Comparison of ENCODE assay signal across 8 cellular contexts in the genomic region with DNA sequence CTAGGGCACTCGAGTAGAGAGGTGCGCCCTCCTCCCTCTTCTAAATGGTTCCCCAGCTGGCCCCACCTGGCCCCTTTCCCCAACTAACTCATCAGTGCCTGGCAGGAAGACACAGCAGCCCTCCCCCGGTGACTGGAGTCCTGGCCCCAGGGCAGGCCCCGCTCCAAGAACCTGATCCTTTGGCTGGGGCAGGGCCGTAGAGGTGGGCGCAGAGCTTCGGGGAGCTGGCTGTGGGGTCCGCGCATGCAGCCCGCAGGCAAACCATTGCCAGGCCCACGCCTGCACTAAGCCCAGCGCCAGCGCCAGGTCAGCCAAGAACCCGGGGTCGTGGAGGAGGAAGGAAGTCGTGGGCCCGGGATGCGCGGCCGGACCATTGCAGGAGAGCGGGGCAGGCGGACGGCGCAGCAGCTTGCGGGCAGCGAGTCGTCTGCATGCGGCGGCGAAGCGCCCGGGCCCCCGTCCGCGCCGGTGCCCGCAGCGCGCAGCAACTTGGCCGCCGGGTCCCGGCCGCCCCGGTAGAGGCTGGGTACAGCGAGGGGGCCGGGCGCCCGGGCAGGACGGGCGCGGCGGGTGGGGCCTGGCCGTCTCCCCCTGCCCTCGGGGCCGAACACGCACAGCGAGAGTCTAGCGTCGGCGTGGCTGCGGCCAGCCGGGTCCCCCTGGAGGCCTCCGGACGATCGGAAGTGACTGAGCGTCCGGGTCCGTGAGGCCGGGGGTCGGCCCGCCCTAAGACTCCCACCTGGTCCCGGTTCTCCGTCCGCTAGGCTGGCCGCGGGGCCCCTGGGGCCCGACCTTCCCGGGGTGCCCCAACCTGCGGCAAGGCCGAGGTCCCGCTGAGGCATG. TPM values are rescaled to one million over a fixed set of nuclear protein-coding genes. Genes with fewer than 3 reads are reported as not detected.
DNase-seq lines count a peak whose midpoint lies in the region; ATAC-seq, FAIRE-seq and TF ChIP-seq lines count a peak whose summit lies in the region.

No MANE protein-coding gene starts in this region.

- DNase-seq in activated CD8-positive, alpha-beta memory T cell treated with anti-CD3 and anti-CD28 coated beads, Interleukin-2, amount 10 ng/mL, durations not matched to agents 7 days and 5 days = no peak
- DNase-seq in activated CD8-positive, alpha-beta memory T cell treated with anti-CD3 and anti-CD28 coated beads, Interleukin-2, amount 50 U/mL, for 4 hours = no peak
- DNase-seq in K562 (ENCODE audit: extremely low read depth in 1 of 4, low spot score in 3 of 4) (no peak), lower lobe of right lung (no peak), transverse colon (no peak), NCI-H1092 treated with DMSO at 0.1 percent for 48 hours (lab: John Stamatoyannopoulos, UW) (no peak)

- H3K27me3 ChIP-seq in K562 (ENCODE audit: control insufficient read depth in 2 of 2, insufficient read depth in 2 of 2, low read length in 2 of 2) (no peaks in the 10 kb centered on the region), lower lobe of right lung (ENCODE audit: low read depth) (no peaks in the 10 kb centered on the region), transverse colon (no peaks in the 10 kb centered on the region)

- H3K79me2 ChIP-seq in K562 (ENCODE audit: control insufficient read depth, insufficient read depth, low read length) = peaks cover 30% of the 10 kb centered on the region

- H3K4me1 ChIP-seq in K562 (replicated peaks in 1 of 2; ENCODE audit: control insufficient read depth in 2 of 2, insufficient read depth in 2 of 2, low read length in 2 of 2) (peaks cover 9 to 77% of the 10 kb centered on the region in 2 experiments), lower lobe of right lung (peaks cover 47% of the 10 kb centered on the region), transverse colon (peaks cover 24 to 48% (median 42%) of the 10 kb centered on the region in 4 donors)

- TF ChIP-seq POLR2A in K562 (conservative IDR thresholded peaks at IDR 0.05) (no peak), transverse colon (IDR thresholded peaks at IDR 0.05) (no peak)

- peak overlapping the region; percentile 95 for H3K4me3 Mint-ChIP-seq in activated CD8-positive, alpha-beta memory T cell treated with anti-CD3 and anti-CD28 coated beads, Interleukin-2, amount 10 ng/mL, durations not matched to agents 7 days and 5 days

- WGBS in K562 (ENCODE audit: insufficient coverage, low coverage, missing lambda C conversion rate) = 95% methylated on average over 22 of the region's 81 CpGs
- WGBS in transverse colon (ENCODE audit: low coverage in 1 of 2), 2 donors = 66% methylated on average over 47 of the region's 81 CpGs; no CpG with 5 or more reads in 1 of the 2 donors

- H3K4me1 Mint-ChIP-seq in activated CD8-positive, alpha-beta memory T cell treated with anti-CD3 and anti-CD28 coated beads, Interleukin-2, amount 10 ng/mL, durations not matched to agents 7 days and 5 days = peaks cover 37% of the 10 kb centered on the region

- TF ChIP-seq RAD21 in K562 (CRISPR knock-in tag; conservative IDR thresholded peaks at IDR 0.05 in 1 of 2, IDR thresholded peaks at IDR 0.05 in 1 of 2) = no peak

- no peak overlapping the region for H3K27ac Mint-ChIP-seq in activated CD8-positive, alpha-beta memory T cell treated with anti-CD3 and anti-CD28 coated beads, Interleukin-2, amount 10 ng/mL, durations not matched to agents 7 days and 5 days

- H3K27me3 Mint-ChIP-seq in activated CD8-positive, alpha-beta memory T cell treated with anti-CD3 and anti-CD28 coated beads, Interleukin-2, amount 10 ng/mL, durations not matched to agents 7 days and 5 days = no peaks in the 10 kb centered on the region

- no peak for TF ChIP-seq CTCF in K562 (IDR thresholded peaks at IDR 0.05 in 2 of 3, conservative IDR thresholded peaks at IDR 0.05 in 1 of 3; ENCODE audit: insufficient read depth in 2 of 3, low read depth in 1 of 3, low read length in 3 of 3)
- no peak for TF ChIP-seq CTCF in lower lobe of right lung (IDR thresholded peaks at IDR 0.05)
- TF ChIP-seq CTCF in transverse colon (IDR thresholded peaks at IDR 0.05) = no peak

- no peaks in the 10 kb centered on the region for H3K9me3 Mint-ChIP-seq in activated CD8-positive, alpha-beta memory T cell treated with anti-CD3 and anti-CD28 coated beads, Interleukin-2, amount 10 ng/mL, durations not matched to agents 7 days and 5 days (ENCODE audit: low read depth)

- peaks cover 5% of the 10 kb centered on the region; the same call in 1 of the 2 replicates for H4K20me1 ChIP-seq in K562 (replicated peaks; ENCODE audit: control insufficient read depth, insufficient read depth, low read length)

- POLR2A ChIA-PET in K562 (lab: Yijun Ruan, JAX) = interaction anchor here (1.1 to 1.6 kb wide), 2 partner anchors 10 to 14 kb away, joined by 4 to 7 read pairs; a partner anchor contains a TSS

- H3K36me3 Mint-ChIP-seq in activated CD8-positive, alpha-beta memory T cell treated with anti-CD3 and anti-CD28 coated beads, Interleukin-2, amount 10 ng/mL, durations not matched to agents 7 days and 5 days = peaks cover 7% of the 10 kb centered on the region

- H3K4me2 ChIP-seq in K562 (ENCODE audit: insufficient read depth, low read length) = peak overlapping the region; percentile 72; the same call in 1 of the 2 replicates

- BruUV-seq in K562 (replicated peaks; lab: Mats Ljungman, UMichigan) = no TSS peak

- 0 out of 2 replicates have a peak overlapping the region, but pooled peaks have one; percentile 91 for H2AFZ ChIP-seq in K562 (ENCODE audit: low read depth, low read length)

- peak overlapping the region; percentile 68 to 91; a peak in 3 of 4 replicates for H3K9ac ChIP-seq in K562 (ENCODE audit: insufficient read depth in 1 of 2, low read depth in 2 of 2, low read length in 2 of 2)

- H3K9me3 ChIP-seq in K562 (replicated peaks; ENCODE audit: control insufficient read depth, insufficient read depth, low read depth, low read length) (no peaks in the 10 kb centered on the region), lower lobe of right lung (no peaks in the 10 kb centered on the region), transverse colon (no peaks in the 10 kb centered on the region)

- H3K36me3 ChIP-seq in K562 (ENCODE audit: control insufficient read depth, insufficient read depth, low read length) (peaks cover 12% of the 10 kb centered on the region; the same call in 1 of the 3 replicates), lower lobe of right lung (no peaks in the 10 kb centered on the region), transverse colon (no peaks in the 10 kb centered on the region)

- intact Hi-C loops in K562 (cut with micrococcal nuclease) = no loop called here
- intact Hi-C loops in lower lobe of right lung (cut with DNase I) = no loop called here
- intact Hi-C loops in transverse colon (cut with DNase I; ENCODE audit: low total_unique reads) = no loop called here

- TF ChIP-seq EP300 in K562 (IDR thresholded peaks at IDR 0.05; ENCODE audit: low read length) (no peak), transverse colon (IDR thresholded peaks at IDR 0.05; ENCODE audit: low read depth) (no peak)

- FAIRE-seq in K562 (lab: Jason Lieb, UNC) = no peak

- ATAC-seq in activated CD8-positive, alpha-beta memory T cell treated with anti-CD3 and anti-CD28 coated beads, Interleukin-2, amount 10 ng/mL, durations not matched to agents 7 days and 5 days = no peak
- ATAC-seq in K562 (no peak), lower lobe of right lung (peak in 1 of 2 donors; percentile 0), GM18511 (IDR thresholded peaks at IDR 0.05; ENCODE audit: unreplicated experiment) (no peak), esophagus mucosa (no peak)

- H3K9me1 ChIP-seq in K562 (ENCODE audit: control insufficient read depth, insufficient read depth, low read length) = no peaks in the 10 kb centered on the region

- CTCF ChIA-PET in activated CD8-positive, alpha-beta memory T cell treated with anti-CD3 and anti-CD28 coated beads, Interleukin-2, amount 10 ng/mL, durations not matched to agents 7 days and 5 days (lab: Charles Lee) = interaction anchor here (0.8 to 1.3 kb wide), 3 partner anchors 13 to 36 kb away, joined by 3 to 5 read pairs (median 4); no protein-coding TSS in a partner anchor
- CTCF ChIA-PET in K562 (lab: Yijun Ruan, JAX; ENCODE audit: low intra/inter-chr PET ratio) = no interaction called here

- in situ Hi-C loops in K562 (cut with MboI) (no loop called here), transverse colon (cut with MboI; ENCODE audit: low pct_ligation_motif_present in 1 of 4, low pct_unique_long_range_greater_than_20kb in 1 of 4, low sequenced_read_pairs in 3 of 4) (no loop called here)

- H3K4me3 ChIP-seq in K562 = peak overlapping the region; percentile 22; the same call in 1 of the 2 replicates
- H3K4me3 ChIP-seq in lower lobe of right lung = peak overlapping the region; percentile 61
- peak overlapping the region; percentile 15 to 80 (median 52) for H3K4me3 ChIP-seq in transverse colon

- peak overlapping the region; percentile 80 for H3K27ac ChIP-seq in K562 (ENCODE audit: extremely low read depth, low read depth, low read length)
- peak overlapping the region; percentile 66 for H3K27ac ChIP-seq in lower lobe of right lung
- H3K27ac ChIP-seq in transverse colon = peak overlapping the region; percentile 13 to 49 (median 42)

RNA-seq across cellular contexts. Expression of a gene that starts 1.0 kb away (rescaled TPM):
- 100 to 1,000 TPM; 141 to 177 TPM for total RNA-seq in activated CD8-positive, alpha-beta memory T cell treated with anti-CD3 and anti-CD28 coated beads, Interleukin-2, amount 10 ng/mL, durations not matched to agents 7 days and 5 days
- 44.8 and 168 TPM in 2 replicates for total RNA-seq in K562 (2011; cell fraction: chromatin; rRNA removed; ENCODE audit: low replicate concordance)
- 130 and 141 TPM in 2 replicates for total RNA-seq in K562 (2011; cell fraction: nucleolus; rRNA removed)
- total RNA-seq in K562 (2011; cell fraction: nucleoplasm; rRNA removed) = 69.2 and 70.6 TPM in 2 replicates
- total RNA-seq in K562 (2014; rRNA removed) (41.2 and 49.8 TPM in 2 replicates), K562 (2014; rRNA removed; fragmentation: Illumina TruSeq; extraction: Trizol) (1.4 and 2.8 TPM in 2 replicates), K562 (2015; rRNA removed; fragmentation: Illumina TruSeq; extraction: Trizol) (14.0 and 14.7 TPM in 2 replicates), K562 (2021) (55.3 and 59.3 TPM in 2 replicates), lower lobe of right lung (43.7 TPM), transverse colon (100 to 1,000 TPM in 1 of 4 donors, 10 to 100 TPM in 3; 40.6 to 109 (median 69.4) TPM), esophagus mucosa (32.6 TPM)
- polyA plus RNA-seq in K562 (2011; rRNA removed) (24.3 and 35.9 TPM in 2 replicates), K562 (2014; fragmentation: Illumina TruSeq; extraction: Trizol) (7.7 and 20.3 TPM in 2 replicates), K562 (2014; fragmentation: Nextera tagmentation; extraction: Ambion mirVana) (under 1 TPM; 0.08 to 0.59 TPM), K562 (2014; rRNA removed) (62.0 and 62.9 TPM in 2 replicates)
- polyA plus RNA-seq in K562 (2011; cell fraction: cytosol; rRNA removed) = 27.7 and 49.1 TPM in 2 replicates
- 268 and 323 TPM in 2 replicates for polyA plus RNA-seq in K562 (2011; cell fraction: nucleus; rRNA removed)
- 38.7 and 63.6 TPM in 2 replicates for polyA plus RNA-seq in K562 (2012)
- 4.1 and 8.2 TPM in 2 replicates for polyA minus RNA-seq in K562 (2011; rRNA and poly(A)+ RNA removed)
- 15.3 and 18.4 TPM in 2 replicates for polyA minus RNA-seq in K562 (2011; cell fraction: cytosol; rRNA and poly(A)+ RNA removed)
- 21.8 and 25.8 TPM in 2 replicates for polyA minus RNA-seq in K562 (2011; cell fraction: nucleus; rRNA and poly(A)+ RNA removed)

RNA-seq across cellular contexts. Expression of a gene that starts 14.2 kb away (rescaled TPM):
- 1 to 10 TPM; 1.3 to 1.8 TPM for total RNA-seq in activated CD8-positive, alpha-beta memory T cell treated with anti-CD3 and anti-CD28 coated beads, Interleukin-2, amount 10 ng/mL, durations not matched to agents 7 days and 5 days
- total RNA-seq in K562 (2011; cell fraction: chromatin; rRNA removed; ENCODE audit: low replicate concordance) = 2.9 and 7.9 TPM in 2 replicates
- total RNA-seq in K562 (2011; cell fraction: nucleolus; rRNA removed) = 4.5 and 5.7 TPM in 2 replicates
- total RNA-seq in K562 (2011; cell fraction: nucleoplasm; rRNA removed) = 4.0 and 4.1 TPM in 2 replicates
- total RNA-seq in K562 (2014; rRNA removed) (0.61 and 1.0 TPM in 2 replicates), K562 (2014; rRNA removed; fragmentation: Illumina TruSeq; extraction: Trizol) (0.06 and 0.07 TPM in 2 replicates), K562 (2015; rRNA removed; fragmentation: Illumina TruSeq; extraction: Trizol) (0.15 and 0.29 TPM in 2 replicates), K562 (2021) (3.0 and 3.9 TPM in 2 replicates), lower lobe of right lung (2.5 TPM), transverse colon (under 1 TPM in 1 of 4 donors, not detected in 3; 0.32 TPM), esophagus mucosa (0.92 TPM)
- polyA plus RNA-seq in K562 (2011; rRNA removed) (1.1 and 1.7 TPM in 2 replicates), K562 (2014; fragmentation: Illumina TruSeq; extraction: Trizol) (0.22 and 0.72 TPM in 2 replicates), K562 (2014; fragmentation: Nextera tagmentation; extraction: Ambion mirVana) (under 1 TPM in 1 of 2 experiments, not detected in 1; 0.01 TPM), K562 (2014; rRNA removed) (1.7 and 1.9 TPM in 2 replicates)
- polyA plus RNA-seq in K562 (2011; cell fraction: cytosol; rRNA removed) = 2.4 and 3.0 TPM in 2 replicates
- 7.8 and 9.9 TPM in 2 replicates for polyA plus RNA-seq in K562 (2011; cell fraction: nucleus; rRNA removed)
- 2.1 and 7.6 TPM in 2 replicates for polyA plus RNA-seq in K562 (2012)
- polyA minus RNA-seq in K562 (2011; rRNA and poly(A)+ RNA removed) = 0.24 and 0.60 TPM in 2 replicates
- polyA minus RNA-seq in K562 (2011; cell fraction: cytosol; rRNA and poly(A)+ RNA removed) = 1.1 and 2.9 TPM in 2 replicates
- 1.2 and 1.7 TPM in 2 replicates for polyA minus RNA-seq in K562 (2011; cell fraction: nucleus; rRNA and poly(A)+ RNA removed)

RNA-seq across cellular contexts. Expression of a gene that starts 16.0 kb away (rescaled TPM):
- total RNA-seq in activated CD8-positive, alpha-beta memory T cell treated with anti-CD3 and anti-CD28 coated beads, Interleukin-2, amount 10 ng/mL, durations not matched to agents 7 days and 5 days = 10 to 100 TPM; 30.0 to 35.6 TPM
- 12.6 and 38.1 TPM in 2 replicates for total RNA-seq in K562 (2011; cell fraction: chromatin; rRNA removed; ENCODE audit: low replicate concordance)
- 37.1 and 42.4 TPM in 2 replicates for total RNA-seq in K562 (2011; cell fraction: nucleolus; rRNA removed)
- 17.2 and 22.2 TPM in 2 replicates for total RNA-seq in K562 (2011; cell fraction: nucleoplasm; rRNA removed)
- total RNA-seq in K562 (2014; rRNA removed) (23.5 and 30.4 TPM in 2 replicates), K562 (2014; rRNA removed; fragmentation: Illumina TruSeq; extraction: Trizol) (0.93 and 1.8 TPM in 2 replicates), K562 (2015; rRNA removed; fragmentation: Illumina TruSeq; extraction: Trizol) (8.3 and 9.2 TPM in 2 replicates), K562 (2021) (22.6 and 24.4 TPM in 2 replicates), lower lobe of right lung (18.7 TPM), transverse colon (10 to 100 TPM; 27.3 to 91.3 (median 35.1) TPM), esophagus mucosa (13.3 TPM)
- polyA plus RNA-seq in K562 (2011; rRNA removed) (9.7 and 14.9 TPM in 2 replicates), K562 (2014; fragmentation: Illumina TruSeq; extraction: Trizol) (2.2 and 11.6 TPM in 2 replicates), K562 (2014; fragmentation: Nextera tagmentation; extraction: Ambion mirVana) (under 1 TPM; 0.37 to 0.84 TPM), K562 (2014; rRNA removed) (24.3 and 24.9 TPM in 2 replicates)
- 19.8 and 41.1 TPM in 2 replicates for polyA plus RNA-seq in K562 (2011; cell fraction: cytosol; rRNA removed)
- 43.7 and 74.3 TPM in 2 replicates for polyA plus RNA-seq in K562 (2011; cell fraction: nucleus; rRNA removed)
- polyA plus RNA-seq in K562 (2012) = 15.4 and 21.7 TPM in 2 replicates
- polyA minus RNA-seq in K562 (2011; rRNA and poly(A)+ RNA removed) = 3.3 and 5.5 TPM in 2 replicates
- polyA minus RNA-seq in K562 (2011; cell fraction: cytosol; rRNA and poly(A)+ RNA removed) = 8.8 and 11.2 TPM in 2 replicates
- 7.8 TPM in 2 replicates for polyA minus RNA-seq in K562 (2011; cell fraction: nucleus; rRNA and poly(A)+ RNA removed)
